ENCODE assay signal across 6 cellular contexts in genomic region chr4:675036-675804, GRCh38. TPM values are rescaled to one million over a fixed set of nuclear protein-coding genes. Genes with fewer than 3 reads are reported as not detected.
DNase-seq lines count a peak whose midpoint lies in the region; ATAC-seq, FAIRE-seq and TF ChIP-seq lines count a peak whose summit lies in the region.

No MANE protein-coding gene starts in this region.

- no peaks in the 10 kb centered on the region for H3K27me3 ChIP-seq in neuron (ENCODE audit: insufficient read depth, low read length)

- H3K4me3 ChIP-seq in AG09309 (ENCODE audit: control insufficient read depth, low read depth, low read length) (peak overlapping the region; percentile 84), cardiac fibroblast (replicated peaks in 1 of 2; ENCODE audit: low read depth in 2 of 2, low read length in 2 of 2) (peak overlapping the region; percentile 65 to 87), neuron (ENCODE audit: low read length) (peak overlapping the region; percentile 70)

- peaks cover 10% of the 10 kb centered on the region for H3K4me1 ChIP-seq in neuron (ENCODE audit: insufficient read depth, low read length)

- no peaks in the 10 kb centered on the region for H3K9me3 ChIP-seq in neuron (ENCODE audit: low read length)

- TF ChIP-seq CTCF in AG09309 (IDR thresholded peaks at IDR 0.05; ENCODE audit: control insufficient read depth, insufficient read depth, low read depth, low read length, missing control alignments): no peak
- no peak for TF ChIP-seq CTCF in cardiac fibroblast (IDR thresholded peaks at IDR 0.05; ENCODE audit: low read depth, low read length)

- ATAC-seq in HG03025 (IDR thresholded peaks at IDR 0.05; ENCODE audit: low FRiP score, unreplicated experiment) (peak; percentile 7), HG03095 (IDR thresholded peaks at IDR 0.05; ENCODE audit: unreplicated experiment) (no peak)

- no peak overlapping the region for H2AFZ ChIP-seq in neuron (ENCODE audit: low read depth, low read length)

- H3K36me3 ChIP-seq in neuron (ENCODE audit: insufficient read depth, low read length): peaks cover 17% of the 10 kb centered on the region

- no peak for DNase-seq in AG09309 (ENCODE audit: low read depth)
- no peak for DNase-seq in cardiac fibroblast (ENCODE audit: low read depth in 2 of 2)
- no peak for DNase-seq in frontal cortex (ENCODE audit: low spot score in 2 of 2)

- FAIRE-seq in frontal cortex (lab: Jason Lieb, UNC): no peak

RNA-seq across cellular contexts. Expression of gene MYL5, which starts 0.9 kb away (rescaled TPM):
- 3.7 TPM for total RNA-seq in frontal cortex

RNA-seq across cellular contexts. Expression of gene ATP5ME, which starts 1.1 kb away (rescaled TPM):
- total RNA-seq in frontal cortex: 70.9 TPM

RNA-seq across cellular contexts. Expression of gene SLC49A3, which starts 13.7 kb away (rescaled TPM):
- 0.82 TPM for total RNA-seq in frontal cortex

RNA-seq across cellular contexts. Expression of gene PCGF3, which starts 30.4 kb away (rescaled TPM):
- 62.8 TPM for total RNA-seq in frontal cortex

RNA-seq across cellular contexts. Expression of gene PDE6B, which starts 49.8 kb away (rescaled TPM):
- total RNA-seq in frontal cortex: 2.0 TPM
